20 cellular contexts compared by ENCODE assay signal in the genomic region with DNA sequence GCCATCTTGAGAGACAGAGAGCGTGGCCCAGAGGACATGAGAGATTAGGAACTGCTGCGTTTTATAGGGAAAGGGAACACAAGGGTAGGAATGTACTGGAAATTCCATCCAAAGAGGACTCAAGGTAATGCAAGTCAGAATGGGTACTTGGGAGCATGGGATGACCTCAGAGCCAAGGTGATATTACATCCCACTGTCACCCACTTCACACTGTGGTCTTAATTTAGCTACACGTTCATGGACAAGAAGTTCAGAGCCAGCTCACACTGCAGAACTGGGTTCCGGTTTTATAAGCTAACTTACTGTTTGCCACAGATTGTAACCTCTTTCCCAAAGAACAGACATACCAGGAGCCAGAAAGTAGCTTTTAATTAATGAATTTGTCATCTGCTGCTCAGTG.
DNase-seq lines count a peak whose midpoint lies in the region; ATAC-seq, FAIRE-seq and TF ChIP-seq lines count a peak whose summit lies in the region.
"Had no signal": no experiment of that assay in that cellular context is flagged by ENCODE, and none has a peak within 500 bp of the region (broad histone marks: within the 10 kb centered on the region; RNA-seq: fewer than 3 reads in every experiment).

No MANE protein-coding gene starts in this region.

- H3K4me3 ChIP-seq in right atrium auricular region: no peak overlapping the region
- H3K4me3 ChIP-seq in small intestine (ENCODE audit: low read depth in 1 of 2, low read length in 2 of 2): no peak overlapping the region
- no peak overlapping the region for H3K4me3 ChIP-seq in pancreas
- H3K4me3 ChIP-seq: BLaER1 treated with 17β-estradiol and CSF1 and Interleukin-3, amounts not matched to agents 10 nM and 100 nM; hepatocyte; prostate gland had no signal

- H3K27ac ChIP-seq in right atrium auricular region (peak overlapping the region; percentile 78), small intestine (ENCODE audit: low read depth in 1 of 2, low read length in 1 of 2) (peak overlapping the region; percentile 16 to 75), pancreas (no peak overlapping the region)
- H3K27ac ChIP-seq: BLaER1 treated with 17β-estradiol and CSF1 and Interleukin-3, amounts not matched to agents 10 nM and 100 nM had no signal

- H3K27me3 Mint-ChIP-seq in HFFc6 (ENCODE audit: insufficient read depth) (no peaks in the 10 kb centered on the region; the same call in 1 of the 2 replicates), chondrocyte (ENCODE audit: low read depth) (no peaks in the 10 kb centered on the region)

- H3K27me3 ChIP-seq in right atrium auricular region (no peaks in the 10 kb centered on the region), small intestine (ENCODE audit: control insufficient read depth in 2 of 2, insufficient read depth in 2 of 2, low read length in 2 of 2) (no peaks in the 10 kb centered on the region), pancreas (no peaks in the 10 kb centered on the region)
- H3K27me3 ChIP-seq: BLaER1 treated with 17β-estradiol and CSF1 and Interleukin-3, amounts not matched to agents 10 nM and 100 nM; hepatocyte had no signal

- H3K36me3 ChIP-seq in right atrium auricular region (no peaks in the 10 kb centered on the region), small intestine (ENCODE audit: control insufficient read depth in 2 of 2, insufficient read depth in 2 of 2, low read length in 2 of 2) (no peaks in the 10 kb centered on the region), pancreas (no peaks in the 10 kb centered on the region)
- H3K36me3 ChIP-seq: BLaER1 treated with 17β-estradiol and CSF1 and Interleukin-3, amounts not matched to agents 10 nM and 100 nM; prostate gland had no signal

- peaks cover 0 to 43% of the 10 kb centered on the region in 2 donors for H3K4me1 ChIP-seq in right atrium auricular region
- peaks cover 6 to 12% of the 10 kb centered on the region in 2 donors for H3K4me1 ChIP-seq in small intestine (ENCODE audit: control insufficient read depth in 2 of 2, insufficient read depth in 1 of 2, low read depth in 1 of 2, low read length in 1 of 2)
- H3K4me1 ChIP-seq in pancreas: no peaks in the 10 kb centered on the region
- H3K4me1 ChIP-seq: prostate gland had no signal

- H3K36me3 Mint-ChIP-seq in HFFc6 (ENCODE audit: low read depth): no peaks in the 10 kb centered on the region
- H3K36me3 Mint-ChIP-seq in chondrocyte (ENCODE audit: low read depth): peaks cover 35% of the 10 kb centered on the region
- H3K36me3 Mint-ChIP-seq: activated CD8-positive, alpha-beta memory T cell treated with anti-CD3 and anti-CD28 coated beads, Interleukin-2, amount 10 ng/mL, durations not matched to agents 7 days and 5 days; activated naive CD8-positive, alpha-beta T cell had no signal

- no peak overlapping the region for H3K4me3 Mint-ChIP-seq in HFFc6
- no peak overlapping the region for H3K4me3 Mint-ChIP-seq in chondrocyte (ENCODE audit: unreplicated experiment)
- H3K4me3 Mint-ChIP-seq: activated CD4-positive, alpha-beta T cell treated with anti-CD3 and anti-CD28 coated beads for 36 hours; activated CD8-positive, alpha-beta memory T cell treated with anti-CD3 and anti-CD28 coated beads, Interleukin-2, amount 10 ng/mL, durations not matched to agents 7 days and 5 days; activated naive CD8-positive, alpha-beta T cell had no signal

- H3K9me3 ChIP-seq in right atrium auricular region (no peaks in the 10 kb centered on the region), small intestine (ENCODE audit: control insufficient read depth, low read depth) (no peaks in the 10 kb centered on the region), pancreas (no peaks in the 10 kb centered on the region)
- H3K9me3 ChIP-seq: BLaER1 treated with 17β-estradiol and CSF1 and Interleukin-3, amounts not matched to agents 10 nM and 100 nM; prostate gland had no signal

- TF ChIP-seq CTCF in HFFc6 (IDR thresholded peaks at IDR 0.05) (no peak), chondrocyte (IDR thresholded peaks at IDR 0.05) (no peak), right atrium auricular region (IDR thresholded peaks at IDR 0.05) (no peak), GM10266 (IDR thresholded peaks at IDR 0.05; ENCODE audit: control insufficient read depth, insufficient read depth, low read depth, missing control alignments) (no peak), pancreas (IDR thresholded peaks at IDR 0.05) (no peak)

- 62 to 73% (median 64%) methylated on average over 4 of the region's 4 CpGs for WGBS in small intestine, 3 donors
- 80 to 86% methylated on average over 4 of the region's 4 CpGs for WGBS in pancreas, 2 donors

- H3K9me3 Mint-ChIP-seq in HFFc6 (no peaks in the 10 kb centered on the region), chondrocyte (ENCODE audit: low read depth) (peaks cover 3% of the 10 kb centered on the region)

- no peak for FAIRE-seq in small intestine (lab: Jason Lieb, UNC)
- no peak for FAIRE-seq in pancreas (lab: Jason Lieb, UNC)
- FAIRE-seq: colon had no signal

- H3K4me1 Mint-ChIP-seq in HFFc6 (ENCODE audit: low read depth) (peaks cover 65% of the 10 kb centered on the region), chondrocyte (ENCODE audit: low read depth) (peaks cover 75% of the 10 kb centered on the region)
- H3K4me1 Mint-ChIP-seq: activated CD4-positive, alpha-beta T cell treated with anti-CD3 and anti-CD28 coated beads for 36 hours; activated CD8-positive, alpha-beta memory T cell treated with anti-CD3 and anti-CD28 coated beads, Interleukin-2, amount 10 ng/mL, durations not matched to agents 7 days and 5 days had no signal

- DNase-seq in HFFc6 (no peak), chondrocyte (ENCODE audit: low spot score) (no peak), right atrium auricular region (ENCODE audit: low spot score) (no peak), small intestine (no peak), midbrain (lab: John Stamatoyannopoulos, UW) (no peak), DMS79 (lab: John Stamatoyannopoulos, UW) (no peak), GM10266 (ENCODE audit: extremely low spot score) (no peak), pancreas (no peak)
- DNase-seq: ACHN; activated CD4-positive, alpha-beta T cell treated with anti-CD3 and anti-CD28 coated beads for 36 hours; activated CD8-positive, alpha-beta memory T cell treated with anti-CD3 and anti-CD28 coated beads, Interleukin-2, amount 10 ng/mL, durations not matched to agents 7 days and 5 days; NCI-H1105; NCI-H524 treated with DMSO at 0.1 percent for 48 hours; SHP77; SW 1271 had no signal

- H3K27ac Mint-ChIP-seq in HFFc6 (peak overlapping the region; percentile 44), chondrocyte (ENCODE audit: unreplicated experiment) (peak overlapping the region; percentile 95)
- H3K27ac Mint-ChIP-seq: activated CD4-positive, alpha-beta T cell treated with anti-CD3 and anti-CD28 coated beads for 36 hours; activated CD8-positive, alpha-beta memory T cell treated with anti-CD3 and anti-CD28 coated beads, Interleukin-2, amount 10 ng/mL, durations not matched to agents 7 days and 5 days; activated naive CD8-positive, alpha-beta T cell had no signal

- no peak for ATAC-seq in pancreas
- ATAC-seq: activated CD4-positive, alpha-beta T cell treated with anti-CD3 and anti-CD28 coated beads for 36 hours; activated CD8-positive, alpha-beta memory T cell treated with anti-CD3 and anti-CD28 coated beads, Interleukin-2, amount 10 ng/mL, durations not matched to agents 7 days and 5 days had no signal

- intact Hi-C loops in pancreas (cut with DNase I): no loop called here

Comparison
In these comparisons a context has a peak if more than half of its experiments do, and no peak if none do; other contexts are left out.
1. H3K27ac ChIP-seq: peak in right atrium auricular region (2 of 2) and small intestine (2 of 2); none in pancreas (0 of 4).